ENCODE assay signal across 8 cellular contexts in the genomic region with DNA sequence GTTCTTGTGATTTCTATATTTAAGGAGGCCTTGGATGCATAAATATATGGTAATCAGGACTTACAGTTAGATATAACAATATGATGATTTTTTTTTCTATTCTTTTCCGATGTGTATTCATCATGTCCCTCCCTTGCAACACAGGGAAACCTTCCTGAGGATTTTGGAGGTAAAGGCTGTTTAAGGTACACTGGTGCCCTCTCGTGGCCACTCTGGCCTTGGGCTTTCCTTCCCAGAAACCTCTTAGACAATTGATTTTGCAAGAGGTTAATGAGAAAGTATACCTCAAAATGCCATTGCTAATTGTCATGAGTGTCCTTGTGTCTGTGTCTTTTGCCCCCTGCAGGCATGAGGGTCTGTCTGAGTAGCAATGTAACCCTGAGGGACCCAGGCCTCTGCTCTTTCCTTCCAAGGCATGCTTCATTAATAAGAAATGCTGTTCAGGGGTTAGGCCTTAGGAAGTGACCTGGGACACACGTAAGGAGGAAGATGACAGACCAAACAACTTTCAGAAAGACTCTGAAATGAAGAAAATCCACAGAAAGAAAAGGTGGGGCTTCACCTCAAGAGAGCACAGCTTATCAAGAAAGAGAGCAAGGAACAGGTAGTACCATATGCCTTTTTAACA.
A peak's percentile ranks its signal among the peaks of the same experiment; 100 is the strongest.
DNase-seq lines count a peak whose midpoint lies in the region; ATAC-seq and TF ChIP-seq lines count a peak whose summit lies in the region.

No MANE protein-coding gene starts in this region.

- H3K9me3 Mint-ChIP-seq in brain: no peaks in the 10 kb centered on the region

- H3K9me3 ChIP-seq in RWPE2 (ENCODE audit: severe bottlenecking): no peaks in the 10 kb centered on the region

- peak overlapping the region in 2 of 5 experiments; percentile 9 to 65 for H3K27ac Mint-ChIP-seq in brain

- peaks cover 3% of the 10 kb centered on the region for H3K27me3 ChIP-seq in RWPE2 (ENCODE audit: insufficient read depth, poor library complexity, severe bottlenecking)

- H3K27ac ChIP-seq in RWPE2 (ENCODE audit: poor library complexity, severe bottlenecking): peak overlapping the region; percentile 13

- no peak overlapping the region for H3K4me3 ChIP-seq in RWPE2 (ENCODE audit: severe bottlenecking)

- peaks cover 16% of the 10 kb centered on the region for H3K4me1 Mint-ChIP-seq in brain

- H3K36me3 Mint-ChIP-seq in brain: no peaks in the 10 kb centered on the region

- H3K27me3 Mint-ChIP-seq in brain: peaks cover 4% of the 10 kb centered on the region

- TF ChIP-seq CTCF in RWPE2 (IDR thresholded peaks at IDR 0.05; ENCODE audit: poor library complexity, severe bottlenecking) (peak; percentile 93), brain (conservative IDR thresholded peaks at IDR 0.05) (peak; percentile 87 to 93)

- ATAC-seq in RWPE2 (ENCODE audit: low read depth) (peak; percentile 54; the same call in 2 of the 3 replicates), HG03442 (IDR thresholded peaks at IDR 0.05; ENCODE audit: unreplicated experiment) (no peak)

- no peaks in the 10 kb centered on the region for H3K36me3 ChIP-seq in RWPE2 (ENCODE audit: low read depth)

- peak overlapping the region in 1 of 5 experiments; percentile 17 for H3K4me3 Mint-ChIP-seq in brain

- peaks cover 3% of the 10 kb centered on the region for H3K4me1 ChIP-seq in RWPE2 (ENCODE audit: insufficient read depth, poor library complexity, severe bottlenecking)

- DNase-seq in activated T-cell treated with anti-CD3 and anti-CD28 coated beads for 1 hour (ENCODE audit: low read depth): peak; percentile 8
- DNase-seq in activated T-cell treated with anti-CD3 and anti-CD28 coated beads for 4 hours: no peak
- peak; percentile 72 for DNase-seq in NAMALWA (ENCODE audit: low spot score)
- DNase-seq in RWPE2 (ENCODE audit: low spot score): peak; percentile 61
- peak; percentile 67 for DNase-seq in iPS-NIHi7 (ENCODE audit: extremely low spot score)
- peak; percentile 4 to 45 (median 23) for DNase-seq in stimulated activated CD4-positive, alpha-beta T cell treated with anti-CD3 and anti-CD28 coated beads, Interleukin-12 subunit alpha, Interleukin-12 subunit beta, amount 100 ng/mL, for 48 hours (ENCODE audit: low read depth in 2 of 3, low spot score in 1 of 3)
